ENCODE assay signal across 20 cellular contexts in genomic region chr7:142451817-142452216, GRCh38.
"Had no signal": no experiment of that assay in that cellular context is flagged by ENCODE, and none has a peak within 500 bp of the region (broad histone marks: within the 10 kb centered on the region; RNA-seq: fewer than 3 reads in every experiment).

No MANE protein-coding gene starts in this region.

- H3K27ac ChIP-seq: coronary artery, dorsolateral prefrontal cortex, heart right ventricle, ovary, right atrium auricular region, sigmoid colon, skin epidermis, tibial artery, upper lobe of left lung, vagina had no signal

- H3K4me3 Mint-ChIP-seq: natural killer cell, neural crest cell had no signal

- H3K27ac Mint-ChIP-seq: natural killer cell had no signal

- H3K9me3 ChIP-seq: heart right ventricle, ovary, right atrium auricular region, sigmoid colon, tibial artery, upper lobe of left lung, vagina had no signal

- H3K9me3 Mint-ChIP-seq: natural killer cell, neural crest cell had no signal

- H3K36me3 Mint-ChIP-seq: natural killer cell had no signal

- ATAC-seq: esophagus mucosa; left lobe of liver; stimulated activated naive CD8-positive, alpha-beta T cell treated with anti-CD3 and anti-CD28 coated beads, Interleukin-15, Interleukin-2, amounts not matched to agents 100 U/mL and 50 U/mL, for 24 hours had no signal

- DNase-seq: dorsolateral prefrontal cortex; effector memory CD4-positive, alpha-beta T cell; heart right ventricle; hypothalamus; kidney glomerular epithelial cell; mammary epithelial cell; natural killer cell; ovary; sigmoid colon; stimulated activated CD4-positive, alpha-beta T cell treated with anti-CD3 and anti-CD28 coated beads, Interleukin-2, amount 100 ng/mL, for 48 hours; stimulated activated naive CD8-positive, alpha-beta T cell treated with anti-CD3 and anti-CD28 coated beads, Interleukin-15, Interleukin-2, amounts not matched to agents 100 U/mL and 50 U/mL, for 24 hours; tibial artery; upper lobe of left lung had no signal

- H3K27me3 ChIP-seq: ovary, right atrium auricular region, sigmoid colon, upper lobe of left lung, vagina had no signal

- H3K36me3 ChIP-seq: heart right ventricle, ovary, right atrium auricular region, sigmoid colon, tibial artery, upper lobe of left lung, vagina had no signal

- H3K4me3 ChIP-seq: coronary artery, dorsolateral prefrontal cortex, heart right ventricle, ovary, right atrium auricular region, sigmoid colon, skin epidermis, tibial artery, upper lobe of left lung, vagina had no signal

- H3K4me1 Mint-ChIP-seq: natural killer cell had no signal

- H3K4me1 ChIP-seq: heart right ventricle, right atrium auricular region, sigmoid colon, tibial artery, upper lobe of left lung, vagina had no signal
